Comparison of ENCODE assay signal across 21 cellular contexts in the genomic region with DNA sequence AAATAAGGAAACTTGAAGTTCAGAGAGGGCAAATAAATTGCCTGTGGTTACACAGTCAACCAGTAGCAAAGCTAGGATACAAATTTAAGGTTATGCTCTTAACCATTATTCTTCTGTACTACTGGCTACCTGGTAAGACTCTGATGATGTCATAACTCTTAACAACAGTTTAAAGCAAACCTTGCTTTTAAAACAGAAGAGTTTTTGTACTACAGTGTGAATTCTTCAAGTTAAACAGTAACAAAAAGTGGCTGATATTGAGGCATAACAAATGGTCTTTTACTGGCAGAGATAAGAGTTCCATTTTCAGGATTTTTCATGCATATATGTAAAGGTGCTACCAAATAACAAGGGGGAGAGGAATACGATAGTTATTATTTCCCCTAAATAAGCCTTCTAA.
"Had no signal": no experiment of that assay in that cellular context is flagged by ENCODE, and none has a peak within 500 bp of the region (broad histone marks: within the 10 kb centered on the region; RNA-seq: fewer than 3 reads in every experiment).

No MANE protein-coding gene starts in this region.

- H3K4me1 ChIP-seq: breast epithelium, Peyer's patch, SJCRH30 had no signal

- H3K4me2 ChIP-seq: SK-N-SH had no signal

- H3K27ac Mint-ChIP-seq: activated CD8-positive, alpha-beta memory T cell treated with anti-CD3 and anti-CD28 coated beads, Interleukin-2, amount 10 ng/mL, durations not matched to agents 7 days and 5 days; activated naive CD4-positive, alpha-beta T cell treated with anti-CD3 and anti-CD28 coated beads for 36 hours; activated naive CD8-positive, alpha-beta T cell; T-helper 1 cell treated with Interleukin-12 subunit alpha and Interleukin-12 subunit beta and Interleukin-4 antibody, amounts not matched to agents 30 μg/mL and 1 μg/mL, for 36 hours had no signal

- DNase-seq: activated CD4-positive, alpha-beta T cell treated with anti-CD3 and anti-CD28 coated beads for 4 hours; activated CD8-positive, alpha-beta memory T cell treated with anti-CD3 and anti-CD28 coated beads, Interleukin-2, amount 10 ng/mL, durations not matched to agents 7 days and 5 days; activated gamma-delta T cell; activated T-cell treated with anti-CD3 and anti-CD28 coated beads, Interleukin-2, amount 50 U/mL, for 4 hours; caudate nucleus; NCI-H1105 treated with DMSO at 0.1 percent for 48 hours; NCI-H1436 treated with DMSO at 0.1 percent for 48 hours; NCI-H187 treated with DMSO at 0.1 percent for 48 hours; NCI-H2081 treated with DMSO at 0.1 percent for 48 hours; NCI-H446; Peyer's patch; Right ventricle myocardium superior; SK-N-SH; SW 1271 had no signal

- ATAC-seq: activated CD4-positive, CD25-positive, alpha-beta regulatory T cell treated with anti-CD3 and anti-CD28 coated beads, Interleukin-2, amount 50 U/mL, for 24 hours; activated CD8-positive, alpha-beta memory T cell treated with anti-CD3 and anti-CD28 coated beads, Interleukin-2, amount 10 ng/mL, durations not matched to agents 7 days and 5 days; activated T-cell treated with anti-CD3 and anti-CD28 coated beads, Interleukin-2, amount 50 U/mL, for 4 hours had no signal

- H3K9me2 ChIP-seq: SK-N-SH had no signal

- H3K9me3 ChIP-seq: breast epithelium, Peyer's patch, SJCRH30, SK-N-SH had no signal

- H3K27ac ChIP-seq: breast epithelium, Peyer's patch, RWPE1, SJCRH30 had no signal

- H3K36me3 ChIP-seq: breast epithelium, SJCRH30 had no signal

- H3K4me3 ChIP-seq: breast epithelium, Peyer's patch, SJCRH30 had no signal

- H3K36me3 Mint-ChIP-seq: activated naive CD8-positive, alpha-beta T cell had no signal

- H3K9me3 Mint-ChIP-seq: activated naive CD4-positive, alpha-beta T cell treated with anti-CD3 and anti-CD28 coated beads for 36 hours; activated T-cell treated with anti-CD3 and anti-CD28 coated beads, Interleukin-2, amount 50 U/mL, for 4 hours; T-helper 1 cell treated with Interleukin-12 subunit alpha and Interleukin-12 subunit beta and Interleukin-4 antibody, amounts not matched to agents 30 μg/mL and 1 μg/mL, for 36 hours had no signal

- H3K4me3 Mint-ChIP-seq: activated CD8-positive, alpha-beta memory T cell treated with anti-CD3 and anti-CD28 coated beads, Interleukin-2, amount 10 ng/mL, durations not matched to agents 7 days and 5 days; activated naive CD4-positive, alpha-beta T cell treated with anti-CD3 and anti-CD28 coated beads for 36 hours; activated naive CD8-positive, alpha-beta T cell; activated T-cell treated with anti-CD3 and anti-CD28 coated beads, Interleukin-2, amount 50 U/mL, for 4 hours; T-helper 1 cell treated with Interleukin-12 subunit alpha and Interleukin-12 subunit beta and Interleukin-4 antibody, amounts not matched to agents 30 μg/mL and 1 μg/mL, for 36 hours had no signal

- H3K27me3 ChIP-seq: Peyer's patch, SJCRH30 had no signal

- H3K27me3 Mint-ChIP-seq: activated CD8-positive, alpha-beta memory T cell treated with anti-CD3 and anti-CD28 coated beads, Interleukin-2, amount 10 ng/mL, durations not matched to agents 7 days and 5 days; activated naive CD8-positive, alpha-beta T cell had no signal
